ENCODE assay signal across 2 cellular contexts in genomic region chr6:39199541-39199940, GRCh38.
TF ChIP-seq lines count a peak whose summit lies in the region.

No MANE protein-coding gene starts in this region.

TF ChIP-seq in HepG2, 621 proteins besides CTCF, POLR2A, EP300 and RAD21:
- TF ChIP-seq, protein P1, sequence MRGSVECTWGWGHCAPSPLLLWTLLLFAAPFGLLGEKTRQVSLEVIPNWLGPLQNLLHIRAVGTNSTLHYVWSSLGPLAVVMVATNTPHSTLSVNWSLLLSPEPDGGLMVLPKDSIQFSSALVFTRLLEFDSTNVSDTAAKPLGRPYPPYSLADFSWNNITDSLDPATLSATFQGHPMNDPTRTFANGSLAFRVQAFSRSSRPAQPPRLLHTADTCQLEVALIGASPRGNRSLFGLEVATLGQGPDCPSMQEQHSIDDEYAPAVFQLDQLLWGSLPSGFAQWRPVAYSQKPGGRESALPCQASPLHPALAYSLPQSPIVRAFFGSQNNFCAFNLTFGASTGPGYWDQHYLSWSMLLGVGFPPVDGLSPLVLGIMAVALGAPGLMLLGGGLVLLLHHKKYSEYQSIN (CRISPR knock-in tag; IDR thresholded peaks at IDR 0.05; ENCODE audit: borderline replicate concordance): no peak
- no peak for TF ChIP-seq NFIB (CRISPR knock-in tag; IDR thresholded peaks at IDR 0.05; ENCODE audit: borderline replicate concordance)
- no peak for TF ChIP-seq CBX5 (CRISPR knock-in tag; IDR thresholded peaks at IDR 0.05; ENCODE audit: borderline replicate concordance)
- TF ChIP-seq TSC22D2 (CRISPR knock-in tag; IDR thresholded peaks at IDR 0.05; ENCODE audit: borderline replicate concordance): no peak
- no peak for TF ChIP-seq ZBTB38 (CRISPR knock-in tag; IDR thresholded peaks at IDR 0.05)
- no peak for TF ChIP-seq ZNF354B (CRISPR knock-in tag; IDR thresholded peaks at IDR 0.05)
- TF ChIP-seq GTF3A (CRISPR knock-in tag; conservative IDR thresholded peaks at IDR 0.05): no peak
- no peak for TF ChIP-seq ZNF619 (CRISPR knock-in tag; IDR thresholded peaks at IDR 0.05)
- no peak for TF ChIP-seq SIX4 (CRISPR knock-in tag; IDR thresholded peaks at IDR 0.05)
- no peak for TF ChIP-seq ZNF569 (CRISPR knock-in tag; IDR thresholded peaks at IDR 0.05; ENCODE audit: borderline replicate concordance)
- TF ChIP-seq ZNF367 (CRISPR knock-in tag; IDR thresholded peaks at IDR 0.05; ENCODE audit: borderline replicate concordance): no peak
- TF ChIP-seq RAD51 (IDR thresholded peaks at IDR 0.05; ENCODE audit: borderline replicate concordance): no peak
- no peak for TF ChIP-seq SP1 (IDR thresholded peaks at IDR 0.05)
- no peak for TF ChIP-seq SP1 (CRISPR knock-in tag; IDR thresholded peaks at IDR 0.05)

TF ChIP-seq in SK-N-SH, 30 proteins besides CTCF, POLR2A, EP300 and RAD21:
- TF ChIP-seq FOSL2 (IDR thresholded peaks at IDR 0.05; ENCODE audit: borderline replicate concordance, low read depth) (no peak), NRF1 (IDR thresholded peaks at IDR 0.05; ENCODE audit: low read depth, low read length) (no peak), TEAD4 (IDR thresholded peaks at IDR 0.05; ENCODE audit: borderline replicate concordance, insufficient read depth) (no peak), SIN3A (IDR thresholded peaks at IDR 0.05; ENCODE audit: borderline replicate concordance, low read depth, low read length) (no peak), MAX (IDR thresholded peaks at IDR 0.05; ENCODE audit: low read depth) (no peak), FOXM1 (IDR thresholded peaks at IDR 0.05; ENCODE audit: low read depth) (no peak), PBX3 (IDR thresholded peaks at IDR 0.05) (no peak), TCF12 (IDR thresholded peaks at IDR 0.05) (no peak), POLR2AphosphoS5 (IDR thresholded peaks at IDR 0.05; ENCODE audit: low read depth, low read length) (no peak), MXI1 (IDR thresholded peaks at IDR 0.05; ENCODE audit: low read depth, low read length) (no peak), RCOR1 (IDR thresholded peaks at IDR 0.05; ENCODE audit: low read length) (no peak), FOXJ3 (CRISPR knock-in tag; IDR thresholded peaks at IDR 0.05) (no peak), JUND (IDR thresholded peaks at IDR 0.05) (no peak), RXRA (IDR thresholded peaks at IDR 0.05; ENCODE audit: borderline replicate concordance, low read depth) (no peak)
- TF ChIP-seq, protein P2, sequence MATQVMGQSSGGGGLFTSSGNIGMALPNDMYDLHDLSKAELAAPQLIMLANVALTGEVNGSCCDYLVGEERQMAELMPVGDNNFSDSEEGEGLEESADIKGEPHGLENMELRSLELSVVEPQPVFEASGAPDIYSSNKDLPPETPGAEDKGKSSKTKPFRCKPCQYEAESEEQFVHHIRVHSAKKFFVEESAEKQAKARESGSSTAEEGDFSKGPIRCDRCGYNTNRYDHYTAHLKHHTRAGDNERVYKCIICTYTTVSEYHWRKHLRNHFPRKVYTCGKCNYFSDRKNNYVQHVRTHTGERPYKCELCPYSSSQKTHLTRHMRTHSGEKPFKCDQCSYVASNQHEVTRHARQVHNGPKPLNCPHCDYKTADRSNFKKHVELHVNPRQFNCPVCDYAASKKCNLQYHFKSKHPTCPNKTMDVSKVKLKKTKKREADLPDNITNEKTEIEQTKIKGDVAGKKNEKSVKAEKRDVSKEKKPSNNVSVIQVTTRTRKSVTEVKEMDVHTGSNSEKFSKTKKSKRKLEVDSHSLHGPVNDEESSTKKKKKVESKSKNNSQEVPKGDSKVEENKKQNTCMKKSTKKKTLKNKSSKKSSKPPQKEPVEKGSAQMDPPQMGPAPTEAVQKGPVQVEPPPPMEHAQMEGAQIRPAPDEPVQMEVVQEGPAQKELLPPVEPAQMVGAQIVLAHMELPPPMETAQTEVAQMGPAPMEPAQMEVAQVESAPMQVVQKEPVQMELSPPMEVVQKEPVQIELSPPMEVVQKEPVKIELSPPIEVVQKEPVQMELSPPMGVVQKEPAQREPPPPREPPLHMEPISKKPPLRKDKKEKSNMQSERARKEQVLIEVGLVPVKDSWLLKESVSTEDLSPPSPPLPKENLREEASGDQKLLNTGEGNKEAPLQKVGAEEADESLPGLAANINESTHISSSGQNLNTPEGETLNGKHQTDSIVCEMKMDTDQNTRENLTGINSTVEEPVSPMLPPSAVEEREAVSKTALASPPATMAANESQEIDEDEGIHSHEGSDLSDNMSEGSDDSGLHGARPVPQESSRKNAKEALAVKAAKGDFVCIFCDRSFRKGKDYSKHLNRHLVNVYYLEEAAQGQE (IDR thresholded peaks at IDR 0.05; ENCODE audit: low read depth, low read length): no peak
